8 cellular contexts compared by ENCODE assay signal in the genomic region with DNA sequence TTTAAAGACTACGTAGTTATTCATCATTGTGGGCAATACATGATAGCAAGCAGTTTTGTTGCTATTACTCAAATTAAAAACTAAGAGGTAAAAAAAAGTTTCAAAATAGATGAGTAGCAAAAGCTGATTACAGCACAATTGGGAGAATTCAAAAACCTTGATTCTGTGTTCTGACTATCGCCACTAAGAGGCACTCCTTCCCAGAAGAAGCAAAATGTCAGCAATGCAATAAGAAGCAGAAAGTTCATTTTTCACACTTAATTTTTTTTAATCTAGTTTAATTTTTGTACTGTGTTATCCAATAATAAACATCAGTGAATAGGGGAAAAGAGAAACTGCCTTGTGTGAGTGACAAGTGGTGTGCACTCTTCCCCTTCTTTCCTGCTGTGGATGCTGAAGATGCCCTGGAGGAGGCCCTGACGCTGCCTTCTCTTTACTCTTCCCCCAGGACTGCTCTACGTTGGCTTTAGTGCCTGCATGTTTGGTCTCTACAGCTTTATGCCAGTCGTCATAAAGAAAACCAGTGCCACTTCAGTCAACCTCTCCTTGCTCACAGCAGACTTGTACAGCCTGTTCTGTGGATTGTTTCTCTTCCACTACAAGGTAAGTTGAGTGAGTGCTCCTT.
DNase-seq lines count a peak whose midpoint lies in the region; ATAC-seq and TF ChIP-seq lines count a peak whose summit lies in the region.

No MANE protein-coding gene starts in this region.

- H4K20me1 ChIP-seq in OCI-LY3 (ENCODE audit: insufficient read depth, low read length) (no peaks in the 10 kb centered on the region), fibroblast of lung (ENCODE audit: control insufficient read depth, extremely low read depth, insufficient read depth, low read length) (no peaks in the 10 kb centered on the region)

- TF ChIP-seq POLR2A in prostate gland (IDR thresholded peaks at IDR 0.05) = no peak

- H3K9ac ChIP-seq in OCI-LY3 (ENCODE audit: low read length) (no peak overlapping the region), fibroblast of lung (ENCODE audit: insufficient read depth, low read length) (no peak overlapping the region), mesendoderm (ENCODE audit: low read length) (no peak overlapping the region)

- H3K4ac ChIP-seq in mesendoderm (ENCODE audit: low read depth, low read length) = no peak overlapping the region

- no peak overlapping the region for H2AFZ ChIP-seq in OCI-LY3 (ENCODE audit: low read depth, low read length)
- no peak overlapping the region for H2AFZ ChIP-seq in fibroblast of lung (ENCODE audit: low read length)

- H3K27me3 ChIP-seq in GM06990 (replicated peaks; ENCODE audit: control insufficient read depth, insufficient read depth, low read length) (no peaks in the 10 kb centered on the region; the same call in 1 of the 2 replicates), OCI-LY3 (ENCODE audit: low read depth, low read length) (peaks cover 18% of the 10 kb centered on the region; the same call in 1 of the 2 replicates), fibroblast of lung (ENCODE audit: control insufficient read depth, insufficient read depth, low read length) (no peaks in the 10 kb centered on the region), prostate gland (replicated peaks; ENCODE audit: insufficient read depth) (no peaks in the 10 kb centered on the region), mesendoderm (ENCODE audit: insufficient read depth, low read length, poor library complexity) (no peaks in the 10 kb centered on the region)

- H2BK15ac ChIP-seq in mesendoderm (replicated peaks; ENCODE audit: low read depth) = no peak overlapping the region

- no peaks in the 10 kb centered on the region for H3K79me1 ChIP-seq in mesendoderm (ENCODE audit: low read length)

- no peak overlapping the region for H3K56ac ChIP-seq in mesendoderm (ENCODE audit: low read length)

- H4K8ac ChIP-seq in mesendoderm (ENCODE audit: low read depth, low read length) = no peak overlapping the region

- no peak overlapping the region for H4K5ac ChIP-seq in mesendoderm (ENCODE audit: low read length)

- no peak overlapping the region for H2BK120ac ChIP-seq in mesendoderm (ENCODE audit: low read depth, low read length)

- H3K18ac ChIP-seq in mesendoderm (ENCODE audit: low read length) = no peak overlapping the region

- no peaks in the 10 kb centered on the region for H3K9me3 ChIP-seq in OCI-LY3 (ENCODE audit: insufficient read depth, low read length)
- no peaks in the 10 kb centered on the region for H3K9me3 ChIP-seq in fibroblast of lung (ENCODE audit: control insufficient read depth, insufficient read depth, low read depth, low read length)
- H3K9me3 ChIP-seq in prostate gland = no peaks in the 10 kb centered on the region

- H3K4me2 ChIP-seq in OCI-LY3 (ENCODE audit: low read length) (no peak overlapping the region), fibroblast of lung (ENCODE audit: extremely low read depth, insufficient read depth, low read length) (no peak overlapping the region), mesendoderm (ENCODE audit: low read length) (no peak overlapping the region)

- no peak for DNase-seq in GM06990 (ENCODE audit: extremely low read depth, insufficient read length)
- DNase-seq in fibroblast of lung (ENCODE audit: low read depth in 2 of 2) = peak; percentile 20 to 61
- DNase-seq in prostate gland (ENCODE audit: low spot score) = no peak
- DNase-seq in GM20000 (ENCODE audit: low spot score) = no peak
- DNase-seq in mesendoderm = no peak

- no peak overlapping the region for H2AK5ac ChIP-seq in mesendoderm (ENCODE audit: low read length)

- TF ChIP-seq CTCF in GM06990 (IDR thresholded peaks at IDR 0.05; ENCODE audit: insufficient read depth, low read length, poor library complexity, severe bottlenecking) = peak; percentile 29
- TF ChIP-seq CTCF in OCI-LY3 (IDR thresholded peaks at IDR 0.05; ENCODE audit: low read depth, low read length) = peak; percentile 61
- TF ChIP-seq CTCF in fibroblast of lung (conservative IDR thresholded peaks at IDR 0.05 in 1 of 2, IDR thresholded peaks at IDR 0.05 in 1 of 2; ENCODE audit: low read depth in 1 of 2, low read length in 2 of 2) = peak; percentile 62 to 68
- TF ChIP-seq CTCF in prostate gland (IDR thresholded peaks at IDR 0.05) = peak in 3 of 4 experiments; percentile 12 to 41 (median 13)
- TF ChIP-seq CTCF in GM20000 (IDR thresholded peaks at IDR 0.05; ENCODE audit: extremely low read depth, missing control alignments) = no peak

- H3K27ac ChIP-seq in OCI-LY3 (ENCODE audit: low read length) (no peak overlapping the region), fibroblast of lung (ENCODE audit: insufficient read depth, low read length) (no peak overlapping the region), prostate gland (no peak overlapping the region), mesendoderm (ENCODE audit: low read depth, low read length) (no peak overlapping the region)

- intact Hi-C loops in prostate gland (cut with DNase I) = loop anchor here (5.0 to 10.0 kb wide), 4 partner anchors 222 to 337 kb away; no protein-coding TSS in a partner anchor

- 76% methylated on average over 5 of the region's 5 CpGs for WGBS in prostate gland
- no CpG with 5 or more reads among the region's 5 CpGs for WGBS in mesendoderm (ENCODE audit: extremely low coverage, insufficient coverage, low lambda C conversion rate)

- H3K79me2 ChIP-seq in OCI-LY3 (ENCODE audit: low read length) (no peaks in the 10 kb centered on the region), fibroblast of lung (ENCODE audit: control insufficient read depth, insufficient read depth, low read length) (no peaks in the 10 kb centered on the region), mesendoderm (ENCODE audit: control insufficient read depth, insufficient read depth, low read length) (no peaks in the 10 kb centered on the region)

- no peaks in the 10 kb centered on the region for H3K36me3 ChIP-seq in GM06990 (ENCODE audit: control insufficient read depth, insufficient read depth, low read length)
- H3K36me3 ChIP-seq in OCI-LY3 (replicated peaks; ENCODE audit: low read depth, low read length) = no peaks in the 10 kb centered on the region
- H3K36me3 ChIP-seq in fibroblast of lung (ENCODE audit: control insufficient read depth, insufficient read depth, low read length) = no peaks in the 10 kb centered on the region
- H3K36me3 ChIP-seq in prostate gland = no peaks in the 10 kb centered on the region
- no peaks in the 10 kb centered on the region for H3K36me3 ChIP-seq in mesendoderm (ENCODE audit: control insufficient read depth, insufficient read depth, low read length)

- ATAC-seq in HG02588 (IDR thresholded peaks at IDR 0.05; ENCODE audit: unreplicated experiment) (no peak), GM19397 (IDR thresholded peaks at IDR 0.05; ENCODE audit: unreplicated experiment) (no peak)

- peaks cover 3% of the 10 kb centered on the region; the same call in 1 of the 2 replicates for H3K4me1 ChIP-seq in OCI-LY3 (ENCODE audit: low read length)
- no peaks in the 10 kb centered on the region for H3K4me1 ChIP-seq in fibroblast of lung (ENCODE audit: control insufficient read depth, extremely low read depth, insufficient read depth, low read length)
- no peaks in the 10 kb centered on the region for H3K4me1 ChIP-seq in prostate gland (replicated peaks)
- no peaks in the 10 kb centered on the region for H3K4me1 ChIP-seq in mesendoderm (ENCODE audit: control insufficient read depth, low read depth, low read length)

- H3K4me3 ChIP-seq in GM06990 (replicated peaks; ENCODE audit: low read depth, low read length) (no peak overlapping the region), OCI-LY3 (ENCODE audit: low read length) (no peak overlapping the region), fibroblast of lung (replicated peaks in 1 of 4; ENCODE audit: control extremely low read depth in 1 of 4, insufficient read depth in 1 of 4, low read depth in 3 of 4, low read length in 4 of 4) (no peak overlapping the region), prostate gland (no peak overlapping the region), mesendoderm (ENCODE audit: low read length) (no peak overlapping the region)

- H3K23ac ChIP-seq in mesendoderm (ENCODE audit: low read length) = no peak overlapping the region

- no peak overlapping the region for H2BK5ac ChIP-seq in mesendoderm (ENCODE audit: low read length)

Comparison
In these comparisons a context has a peak if more than half of its experiments do, and no peak if none do; other contexts are left out.
1. DNase-seq: peak in fibroblast of lung (2 of 2); none in GM06990 (single experiment), prostate gland (single experiment), GM20000 (single experiment) and mesendoderm (single experiment).